ENCODE assay signal across 1 cellular context in the genomic region with DNA sequence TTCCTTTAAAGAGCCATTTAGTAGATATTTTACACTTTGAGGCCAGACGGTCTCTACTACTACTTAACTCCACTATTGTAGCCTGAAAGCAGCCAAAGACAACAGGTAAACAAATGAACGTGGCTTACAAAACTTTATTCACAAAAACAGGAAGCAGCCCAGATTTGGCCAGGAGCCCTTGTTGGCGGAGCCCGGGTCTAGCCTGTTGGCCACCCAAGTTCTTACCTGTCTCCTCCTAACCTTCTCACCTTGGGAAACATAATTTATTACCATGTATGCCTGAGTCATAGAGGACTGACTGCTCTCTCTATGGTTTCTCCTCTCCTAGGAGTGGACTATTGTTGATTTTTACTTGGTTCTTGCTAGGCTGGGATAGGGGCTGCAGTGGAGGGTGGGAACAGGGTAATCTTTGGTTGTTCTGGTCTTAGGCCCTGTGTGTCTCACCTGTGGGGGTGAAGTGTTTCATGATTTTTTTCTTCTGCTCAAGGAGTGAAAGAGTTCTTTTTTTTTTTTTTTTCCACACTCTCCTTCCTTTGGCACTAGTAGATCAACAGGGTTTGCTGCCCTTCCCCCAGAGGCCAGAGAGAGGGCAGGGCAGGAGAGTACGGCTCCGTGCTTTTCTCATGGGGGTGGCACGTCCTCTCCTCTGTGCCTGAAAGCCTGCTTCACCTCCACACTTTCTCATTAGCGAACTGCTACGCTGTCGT.
TF ChIP-seq lines count a peak whose summit lies in the region.

No MANE protein-coding gene starts in this region.

TF ChIP-seq in GM23338, 12 proteins besides CTCF, POLR2A, EP300 and RAD21 (continued from another document):
- TF ChIP-seq, protein P1, sequence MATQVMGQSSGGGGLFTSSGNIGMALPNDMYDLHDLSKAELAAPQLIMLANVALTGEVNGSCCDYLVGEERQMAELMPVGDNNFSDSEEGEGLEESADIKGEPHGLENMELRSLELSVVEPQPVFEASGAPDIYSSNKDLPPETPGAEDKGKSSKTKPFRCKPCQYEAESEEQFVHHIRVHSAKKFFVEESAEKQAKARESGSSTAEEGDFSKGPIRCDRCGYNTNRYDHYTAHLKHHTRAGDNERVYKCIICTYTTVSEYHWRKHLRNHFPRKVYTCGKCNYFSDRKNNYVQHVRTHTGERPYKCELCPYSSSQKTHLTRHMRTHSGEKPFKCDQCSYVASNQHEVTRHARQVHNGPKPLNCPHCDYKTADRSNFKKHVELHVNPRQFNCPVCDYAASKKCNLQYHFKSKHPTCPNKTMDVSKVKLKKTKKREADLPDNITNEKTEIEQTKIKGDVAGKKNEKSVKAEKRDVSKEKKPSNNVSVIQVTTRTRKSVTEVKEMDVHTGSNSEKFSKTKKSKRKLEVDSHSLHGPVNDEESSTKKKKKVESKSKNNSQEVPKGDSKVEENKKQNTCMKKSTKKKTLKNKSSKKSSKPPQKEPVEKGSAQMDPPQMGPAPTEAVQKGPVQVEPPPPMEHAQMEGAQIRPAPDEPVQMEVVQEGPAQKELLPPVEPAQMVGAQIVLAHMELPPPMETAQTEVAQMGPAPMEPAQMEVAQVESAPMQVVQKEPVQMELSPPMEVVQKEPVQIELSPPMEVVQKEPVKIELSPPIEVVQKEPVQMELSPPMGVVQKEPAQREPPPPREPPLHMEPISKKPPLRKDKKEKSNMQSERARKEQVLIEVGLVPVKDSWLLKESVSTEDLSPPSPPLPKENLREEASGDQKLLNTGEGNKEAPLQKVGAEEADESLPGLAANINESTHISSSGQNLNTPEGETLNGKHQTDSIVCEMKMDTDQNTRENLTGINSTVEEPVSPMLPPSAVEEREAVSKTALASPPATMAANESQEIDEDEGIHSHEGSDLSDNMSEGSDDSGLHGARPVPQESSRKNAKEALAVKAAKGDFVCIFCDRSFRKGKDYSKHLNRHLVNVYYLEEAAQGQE (IDR thresholded peaks at IDR 0.05; ENCODE audit: unreplicated experiment), result no peak
- TF ChIP-seq ETS1 (IDR thresholded peaks at IDR 0.05) (no peak), ZNF462 (CRISPR knock-in tag; IDR thresholded peaks at IDR 0.05) (no peak)
TF ChIP-seq in GM23338: peak in this region for 0.
